9 cellular contexts compared by ENCODE assay signal in genomic region chrX:118974908-118975671, GRCh38. TPM values are rescaled to one million over a fixed set of nuclear protein-coding genes. Genes with fewer than 3 reads are reported as not detected.
DNase-seq lines count a peak whose midpoint lies in the region; ATAC-seq lines count a peak whose summit lies in the region.
"Had no signal": no experiment of that assay in that cellular context is flagged by ENCODE, and none has a peak within 500 bp of the region (broad histone marks: within the 10 kb centered on the region; RNA-seq: fewer than 3 reads in every experiment).

No MANE protein-coding gene starts in this region.

- in situ Hi-C loops in SK-MEL-5 (cut with HindIII; ENCODE audit: low pct_unique_long_range_greater_than_20kb, low sequenced_read_pairs), result no loop called here

- H3K4me1 Mint-ChIP-seq in activated naive CD8-positive, alpha-beta T cell treated with anti-CD3 and anti-CD28 coated beads, Interleukin-2, amount 50 U/mL, for 24 hours, result peaks cover 21% of the 10 kb centered on the region

- peaks cover 92% of the 10 kb centered on the region for H3K27me3 ChIP-seq in iPS-15b (ENCODE audit: control insufficient read depth, insufficient read depth, low read length)

- H3K4me3 Mint-ChIP-seq in activated naive CD8-positive, alpha-beta T cell treated with anti-CD3 and anti-CD28 coated beads, Interleukin-2, amount 50 U/mL, for 24 hours, result peak overlapping the region; percentile 93

- H3K36me3 Mint-ChIP-seq in activated naive CD8-positive, alpha-beta T cell treated with anti-CD3 and anti-CD28 coated beads, Interleukin-2, amount 50 U/mL, for 24 hours (ENCODE audit: low read depth), result no peaks in the 10 kb centered on the region

- peak overlapping the region; percentile 35 for H3K4me3 ChIP-seq in iPS-15b (ENCODE audit: low read depth, low read length)
- peak overlapping the region; percentile 27 to 51 (median 34) for H3K4me3 ChIP-seq in skin epidermis

- H3K27me3 Mint-ChIP-seq in activated naive CD8-positive, alpha-beta T cell treated with anti-CD3 and anti-CD28 coated beads, Interleukin-2, amount 50 U/mL, for 24 hours, result peaks cover 15% of the 10 kb centered on the region

- no peaks in the 10 kb centered on the region for H3K36me3 ChIP-seq in iPS-15b (ENCODE audit: control insufficient read depth, insufficient read depth, low read length)

- no peak overlapping the region for H3K9ac ChIP-seq in iPS-15b (ENCODE audit: low read depth, low read length)

- H3K27ac Mint-ChIP-seq in activated naive CD8-positive, alpha-beta T cell treated with anti-CD3 and anti-CD28 coated beads, Interleukin-2, amount 50 U/mL, for 24 hours, result peak overlapping the region; percentile 95

- peak; percentile 89 for DNase-seq in DMS53 (lab: John Stamatoyannopoulos, UW)
- peak; percentile 2 for DNase-seq in SK-MEL-5 (ENCODE audit: low read depth, low spot score)
- DNase-seq in activated naive CD8-positive, alpha-beta T cell treated with anti-CD3 and anti-CD28 coated beads, Interleukin-2, amount 50 U/mL, for 24 hours, result peak; percentile 40

- H3K9me3 Mint-ChIP-seq in activated naive CD8-positive, alpha-beta T cell treated with anti-CD3 and anti-CD28 coated beads, Interleukin-2, amount 50 U/mL, for 24 hours, result no peaks in the 10 kb centered on the region

- H3K9me3 ChIP-seq in iPS-15b (ENCODE audit: control insufficient read depth, insufficient read depth, low read length), result peaks cover 10% of the 10 kb centered on the region

- peaks cover 6% of the 10 kb centered on the region for H3K4me1 ChIP-seq in iPS-15b (ENCODE audit: control insufficient read depth, insufficient read depth, low read length)

- ATAC-seq in HG03066 (IDR thresholded peaks at IDR 0.05; ENCODE audit: low read depth, unreplicated experiment), result peak; percentile 41
- peak; percentile 44 for ATAC-seq in activated naive CD8-positive, alpha-beta T cell treated with anti-CD3 and anti-CD28 coated beads, Interleukin-2, amount 50 U/mL, for 24 hours
- ATAC-seq in GM21423 (IDR thresholded peaks at IDR 0.05; ENCODE audit: unreplicated experiment), result no peak
- no peak for ATAC-seq in GM19397 (IDR thresholded peaks at IDR 0.05; ENCODE audit: unreplicated experiment)

- H3K27ac ChIP-seq in skin epidermis, result peak overlapping the region in 14 of 21 experiments; percentile 3 to 85 (median 70)

RNA-seq across cellular contexts. Expression of gene LONRF3, which starts 0.7 kb away (rescaled TPM):
- total RNA-seq in SK-MEL-5 (2014; rRNA removed; shearing (Covaris generic)), result 2.4 and 2.8 TPM in 2 replicates
- 0.83 and 1.5 TPM in 2 replicates for polyA plus RNA-seq in SK-MEL-5 (2015; cell fraction: cytosol; rRNA removed)
- polyA plus RNA-seq in SK-MEL-5 (2015; cell fraction: nucleus; rRNA removed), result 0.62 and 1.3 TPM in 2 replicates
- total RNA-seq: HT1080 had no signal

Comparison
In these comparisons a context has a peak if more than half of its experiments do, and no peak if none do; other contexts are left out.
1. DNase-seq: peak in every context shown above with its lines; median percentile 89 in DMS53; 40 in activated naive CD8-positive, alpha-beta T cell treated with anti-CD3 and anti-CD28 coated beads, Interleukin-2, amount 50 U/mL, for 24 hours; 2 in SK-MEL-5.
2. ATAC-seq: peak in HG03066 (single experiment) and activated naive CD8-positive, alpha-beta T cell treated with anti-CD3 and anti-CD28 coated beads, Interleukin-2, amount 50 U/mL, for 24 hours (single experiment); none in GM21423 (single experiment) and GM19397 (single experiment).